9 cellular contexts compared by ENCODE assay signal in genomic region chr5:119355636-119356383, GRCh38. TPM values are rescaled to one million over a fixed set of nuclear protein-coding genes. Genes with fewer than 3 reads are reported as not detected.
DNase-seq lines count a peak whose midpoint lies in the region; ATAC-seq, FAIRE-seq and TF ChIP-seq lines count a peak whose summit lies in the region.
"Had no signal": no experiment of that assay in that cellular context is flagged by ENCODE, and none has a peak within 500 bp of the region (broad histone marks: within the 10 kb centered on the region; RNA-seq: fewer than 3 reads in every experiment).

Gene TNFAIP8 (plus strand): TSS chr5:119356019. CDS start chr5:119356091, 72 bp downstream.

- H3K4ac ChIP-seq in H1 (replicated peaks; ENCODE audit: insufficient read length, low read depth, low read length) (no peak within 1 kb of the TSS), mesenchymal stem cell (ENCODE audit: low read depth in 1 of 2, low read length in 2 of 2) (peak within 1 kb of the TSS in 1 of 2 experiments; percentile 80)

- H3K4me1 Mint-ChIP-seq in Caco-2 (ENCODE audit: low read depth, unreplicated experiment) = peaks cover 5% of the 10 kb centered on the region
- peaks cover 71% of the 10 kb centered on the region for H3K4me1 Mint-ChIP-seq in activated CD4-positive, alpha-beta memory T cell treated with anti-CD3 and anti-CD28 coated beads for 36 hours (ENCODE audit: low read depth)

- peak within 1 kb of the TSS; percentile 18 for H3K27ac Mint-ChIP-seq in Caco-2 (ENCODE audit: unreplicated experiment)
- H3K27ac Mint-ChIP-seq in activated CD4-positive, alpha-beta memory T cell treated with anti-CD3 and anti-CD28 coated beads for 36 hours = peak within 1 kb of the TSS; percentile 90

- DNase-seq in Caco-2 = peak in 1 of 2 experiments; percentile 12
- peak; percentile 51 for DNase-seq in KBM-7
- peak; percentile 90 for DNase-seq in activated CD4-positive, alpha-beta memory T cell treated with anti-CD3 and anti-CD28 coated beads for 36 hours
- peak; percentile 17 to 74 for DNase-seq in H1 (ENCODE audit: low read depth in 1 of 2, low spot score in 2 of 2)
- DNase-seq in mesenchymal stem cell = peak; percentile 75
- peak; percentile 62 for DNase-seq in stimulated activated CD8-positive, alpha-beta memory T cell treated with anti-CD3 and anti-CD28 coated beads, Interleukin-12 subunit alpha, Interleukin-12 subunit beta, amount 100 ng/mL, for 4 hours (ENCODE audit: low read depth)
- no peak for DNase-seq in D721Med (ENCODE audit: insufficient read length, low spot score)

- intact Hi-C loops in Caco-2 (cut with micrococcal nuclease; ENCODE audit: unreplicated experiment) = no loop called here
- intact Hi-C loops in activated CD4-positive, alpha-beta memory T cell treated with anti-CD3 and anti-CD28 coated beads for 36 hours (cut with micrococcal nuclease) = loop anchor here (1.0 to 2.0 kb wide), 2 partner anchors 15 to 41 kb away; no protein-coding TSS in a partner anchor

- 1% methylated on average over 53 of the region's 55 CpGs; no CpG with 5 or more reads in 1 of the 2 experiments for WGBS in H1 (ENCODE audit: extremely low coverage in 1 of 2, insufficient coverage in 1 of 2, insufficient read length in 1 of 2, insufficient replicate concordance in 2 of 2, low coverage in 1 of 2, low lambda C conversion rate in 2 of 2, missing lambda C conversion rate in 1 of 2), 2 experiments
- WGBS in mesenchymal stem cell = under 1% methylated on average over 42 of the region's 55 CpGs

- peak within 1 kb of the TSS; percentile 17; the same call in 1 of the 2 replicates for H3K18ac ChIP-seq in H1 (ENCODE audit: extremely low read depth, low read length)
- peak within 1 kb of the TSS; percentile 19 to 82 for H3K18ac ChIP-seq in mesenchymal stem cell (ENCODE audit: low read depth in 1 of 2, low read length in 2 of 2)

- no peaks in the 10 kb centered on the region for H3K27me3 ChIP-seq in Caco-2 (replicated peaks; ENCODE audit: control insufficient read depth, insufficient read depth, low read length)
- 0 out of 7 replicates have a peak, but pooled peaks cover 0 to 3% (median 1%) of the 10 kb centered on the region in 4 experiments for H3K27me3 ChIP-seq in H1 (replicated peaks in 1 of 4; ENCODE audit: control insufficient read depth in 3 of 4, extremely low read depth in 1 of 4, insufficient read depth in 3 of 4, low read length in 3 of 4)
- no peaks in the 10 kb centered on the region for H3K27me3 ChIP-seq in mesenchymal stem cell (ENCODE audit: control insufficient read depth in 1 of 2, insufficient read depth in 1 of 2, low read length in 2 of 2)

- in situ Hi-C loops in KBM-7 (cut with MboI; ENCODE audit: low pct_unique_long_range_greater_than_20kb, low sequenced_read_pairs) = no loop called here

- H3K36me3 ChIP-seq in Caco-2 (ENCODE audit: control insufficient read depth, insufficient read depth, low read length) (no peaks in the 10 kb centered on the region; the same call in 1 of the 2 replicates), H1 (ENCODE audit: control insufficient read depth in 2 of 4, insufficient read depth in 4 of 4, low read length in 3 of 4) (no peaks in the 10 kb centered on the region), mesenchymal stem cell (ENCODE audit: control insufficient read depth in 1 of 2, insufficient read depth in 2 of 2, low read depth in 1 of 2, low read length in 2 of 2) (no peaks in the 10 kb centered on the region)

- H2BK15ac ChIP-seq in H1 (ENCODE audit: low read length) (no peak within 1 kb of the TSS), mesenchymal stem cell (ENCODE audit: low read depth, poor library complexity, severe bottlenecking) (peak within 1 kb of the TSS; percentile 76)

- H3K56ac ChIP-seq in H1 (replicated peaks; ENCODE audit: insufficient read length, low read depth, low read length) = no peak within 1 kb of the TSS

- peaks cover 3% of the 10 kb centered on the region; the same call in 1 of the 2 replicates for H3K4me1 ChIP-seq in Caco-2
- peaks cover 2 to 17% (median 14%) of the 10 kb centered on the region in 4 experiments; a peak in 5 of 7 replicates for H3K4me1 ChIP-seq in H1 (replicated peaks in 1 of 4; ENCODE audit: control insufficient read depth in 3 of 4, insufficient read depth in 4 of 4, low read length in 3 of 4)
- peaks cover 10% of the 10 kb centered on the region for H3K4me1 ChIP-seq in mesenchymal stem cell (ENCODE audit: control insufficient read depth, insufficient read depth, low read depth, low read length)

- no peak for TF ChIP-seq EP300 in H1 (IDR thresholded peaks at IDR 0.05; ENCODE audit: borderline replicate concordance in 1 of 2, low read depth in 2 of 2, low read length in 2 of 2)

- H4K91ac ChIP-seq in H1 (replicated peaks; ENCODE audit: insufficient read length, low read length) (no peak within 1 kb of the TSS), mesenchymal stem cell (ENCODE audit: low read length) (no peak within 1 kb of the TSS)

- H3K9me3 Mint-ChIP-seq in Caco-2 (ENCODE audit: unreplicated experiment) = no peaks in the 10 kb centered on the region
- no peaks in the 10 kb centered on the region for H3K9me3 Mint-ChIP-seq in activated CD4-positive, alpha-beta memory T cell treated with anti-CD3 and anti-CD28 coated beads for 36 hours

- peak within 1 kb of the TSS in 3 of 4 experiments; percentile 10 to 78 (median 49); a peak in 4 of 7 replicates for H3K9ac ChIP-seq in H1 (replicated peaks in 1 of 4; ENCODE audit: extremely low read depth in 1 of 4, low read depth in 3 of 4, low read length in 3 of 4)
- peak within 1 kb of the TSS; percentile 91 for H3K9ac ChIP-seq in mesenchymal stem cell (ENCODE audit: low read length)

- no peak within 1 kb of the TSS for H2BK120ac ChIP-seq in H1 (replicated peaks; ENCODE audit: low read depth, low read length)
- H2BK120ac ChIP-seq in mesenchymal stem cell (ENCODE audit: low read depth, low read length) = peak within 1 kb of the TSS; percentile 64

- no peak within 1 kb of the TSS for H2BK20ac ChIP-seq in H1 (ENCODE audit: low read length)

- H3K79me2 ChIP-seq in H1 (ENCODE audit: control insufficient read depth in 1 of 2, insufficient read depth in 2 of 2, low read length in 2 of 2) = peaks cover 0 to 20% of the 10 kb centered on the region in 2 experiments; a peak in 2 of 4 replicates

- BruUV-seq in Caco-2 (replicated peaks; lab: Mats Ljungman, UMichigan) = no TSS peak

- H3K14ac ChIP-seq in H1 (ENCODE audit: insufficient read length) (no peak within 1 kb of the TSS), mesenchymal stem cell (ENCODE audit: low read length in 2 of 2) (peak within 1 kb of the TSS in 1 of 2 experiments; percentile 39)

- no peaks in the 10 kb centered on the region for H3K27me3 Mint-ChIP-seq in Caco-2 (ENCODE audit: insufficient read depth, unreplicated experiment)
- no peaks in the 10 kb centered on the region for H3K27me3 Mint-ChIP-seq in activated CD4-positive, alpha-beta memory T cell treated with anti-CD3 and anti-CD28 coated beads for 36 hours

- H3K23ac ChIP-seq in H1 (ENCODE audit: insufficient read length) (no peak within 1 kb of the TSS), mesenchymal stem cell (ENCODE audit: low read length in 2 of 2) (no peak within 1 kb of the TSS)

- H3K27ac ChIP-seq in H1 (ENCODE audit: low read depth, low read length) (no peak within 1 kb of the TSS), mesenchymal stem cell (ENCODE audit: low read length, poor library complexity, severe bottlenecking) (peak within 1 kb of the TSS; percentile 89)

- FAIRE-seq in H1 (lab: Jason Lieb, UNC) = no peak
- no peak for FAIRE-seq in D721Med (lab: Jason Lieb, UNC)
- FAIRE-seq: TTC549 had no signal

- H4K5ac ChIP-seq in H1 (ENCODE audit: insufficient read length, low read depth, low read length) = no peak within 1 kb of the TSS

- POLR2A ChIA-PET in Caco-2 (lab: Charles Lee) (interaction anchor here (0.6 kb wide), 1 partner anchor 55 kb away, joined by 3 read pairs; no protein-coding TSS in a partner anchor), H1 (lab: Charles Lee; ENCODE audit: partially characterized antibody) (interaction anchor here (1.1 to 2.7 kb wide), 3 partner anchors 11 to 88 kb away, joined by 3 to 6 read pairs (median 3); no protein-coding TSS in a partner anchor)
- POLR2A ChIA-PET in activated CD4-positive, alpha-beta memory T cell treated with anti-CD3 and anti-CD28 coated beads for 36 hours (lab: Charles Lee) = interaction anchor here (0.7 to 22.4 kb wide), 12 partner anchors 11 to 88 kb away, joined by 3 to 504 read pairs (median 6); no protein-coding TSS in a partner anchor

- peak; percentile 40 for ATAC-seq in GM21528 (IDR thresholded peaks at IDR 0.05; ENCODE audit: low FRiP score, unreplicated experiment)

- H2AK5ac ChIP-seq in H1 (ENCODE audit: low read depth, low read length) (no peak within 1 kb of the TSS), mesenchymal stem cell (ENCODE audit: low read length, severe bottlenecking) (peak within 1 kb of the TSS; percentile 15)

- H3K23me2 ChIP-seq in H1 (ENCODE audit: low read depth, low read length) = peaks cover 10% of the 10 kb centered on the region

- no peak for TF ChIP-seq RAD21 in H1 (IDR thresholded peaks at IDR 0.05 in 1 of 2, conservative IDR thresholded peaks at IDR 0.05 in 1 of 2; ENCODE audit: low read depth in 2 of 2, low read length in 2 of 2)

- no peaks in the 10 kb centered on the region for H4K20me1 ChIP-seq in H1 (replicated peaks in 1 of 2; ENCODE audit: control insufficient read depth in 1 of 2, insufficient read depth in 2 of 2, low read length in 2 of 2)

- H3K4me3 Mint-ChIP-seq in Caco-2 (ENCODE audit: unreplicated experiment) = peak within 1 kb of the TSS; percentile 87
- H3K4me3 Mint-ChIP-seq in activated CD4-positive, alpha-beta memory T cell treated with anti-CD3 and anti-CD28 coated beads for 36 hours = peak within 1 kb of the TSS; percentile 99

- H3K36me3 Mint-ChIP-seq in Caco-2 (ENCODE audit: insufficient read depth, unreplicated experiment) = no peaks in the 10 kb centered on the region
- peaks cover 46% of the 10 kb centered on the region for H3K36me3 Mint-ChIP-seq in activated CD4-positive, alpha-beta memory T cell treated with anti-CD3 and anti-CD28 coated beads for 36 hours

- CTCF ChIA-PET in Caco-2 (lab: Charles Lee) (no interaction called here), H1 (lab: Charles Lee; ENCODE audit: partially characterized antibody) (interaction anchor here (0.7 to 2.2 kb wide), 4 partner anchors 9 to 57 kb away, joined by 3 to 12 read pairs (median 4); no protein-coding TSS in a partner anchor)
- CTCF ChIA-PET in activated CD4-positive, alpha-beta memory T cell treated with anti-CD3 and anti-CD28 coated beads for 36 hours (lab: Charles Lee) = interaction anchor here (0.8 to 3.5 kb wide), 10 partner anchors 10 to 368 kb away, joined by 3 to 30 read pairs (median 8); partner anchors contain the start of gene DTWD2

- H3K4me3 ChIP-seq in Caco-2 (ENCODE audit: low read depth, low read length) = no peak within 1 kb of the TSS
- H3K4me3 ChIP-seq in H1 (ENCODE audit: extremely low read depth in 1 of 4, insufficient read depth in 2 of 4, low read depth in 3 of 4, low read length in 4 of 4) = peak within 1 kb of the TSS; percentile 27 to 72 (median 56)
- H3K4me3 ChIP-seq in mesenchymal stem cell (ENCODE audit: insufficient read depth in 1 of 2, low read depth in 1 of 2, low read length in 2 of 2) = peak within 1 kb of the TSS; percentile 65 to 90

- H3K79me1 ChIP-seq in H1 (ENCODE audit: low read depth, low read length) = no peaks in the 10 kb centered on the region
- peaks cover 14% of the 10 kb centered on the region for H3K79me1 ChIP-seq in mesenchymal stem cell (replicated peaks; ENCODE audit: low read length, poor library complexity, severe bottlenecking)

- 0 out of 3 replicates have a peak, but pooled peaks of 1 of the 2 experiments have one; percentile 21 for TF ChIP-seq POLR2A in H1 (IDR thresholded peaks at IDR 0.05; ENCODE audit: control extremely low read depth in 1 of 2, low read depth in 2 of 2, low read length in 2 of 2)

- H2BK12ac ChIP-seq in H1 (ENCODE audit: low read depth, low read length) (0 out of 2 replicates have a peak within 1 kb of the TSS, but pooled peaks have one; percentile 29), mesenchymal stem cell (ENCODE audit: low read length in 2 of 2) (peak within 1 kb of the TSS in 1 of 2 experiments; percentile 74)

- H2AFZ ChIP-seq in H1 (ENCODE audit: low read length) (peak within 1 kb of the TSS; percentile 45), mesenchymal stem cell (ENCODE audit: low read depth, low read length) (peak within 1 kb of the TSS; percentile 78)

- H4K8ac ChIP-seq in H1 (ENCODE audit: extremely low read depth, insufficient read depth, low read length) = peak within 1 kb of the TSS; percentile 59; the same call in 1 of the 2 replicates
- no peak within 1 kb of the TSS for H4K8ac ChIP-seq in mesenchymal stem cell (ENCODE audit: low read length)

- TF ChIP-seq CTCF in Caco-2 (IDR thresholded peaks at IDR 0.05; ENCODE audit: insufficient read depth in 1 of 2, low read depth in 1 of 2, low read length in 1 of 2, severe bottlenecking in 1 of 2, unreplicated experiment in 1 of 2) (no peak), H1 (IDR thresholded peaks at IDR 0.05; ENCODE audit: control extremely low read depth in 1 of 3, insufficient read depth in 1 of 3, low read depth in 1 of 3, low read length in 3 of 3) (no peak), D721Med (IDR thresholded peaks at IDR 0.05; ENCODE audit: insufficient read depth, missing control alignments) (no peak)

- H2BK5ac ChIP-seq in H1 (ENCODE audit: low read depth, low read length) (peak within 1 kb of the TSS; percentile 26; the same call in 1 of the 2 replicates), mesenchymal stem cell (ENCODE audit: low read depth, low read length, poor library complexity, severe bottlenecking) (peak within 1 kb of the TSS; percentile 92)

- H3K4me2 ChIP-seq in H1 (ENCODE audit: insufficient read depth in 1 of 2, low read depth in 2 of 2, low read length in 2 of 2) (peak within 1 kb of the TSS; percentile 81 to 89), mesenchymal stem cell (ENCODE audit: low read length, poor library complexity, severe bottlenecking) (peak within 1 kb of the TSS; percentile 82)

- H3K9me3 ChIP-seq in Caco-2 (no peaks in the 10 kb centered on the region), H1 (ENCODE audit: insufficient read depth in 2 of 2, low read depth in 1 of 2, low read length in 1 of 2) (no peaks in the 10 kb centered on the region), mesenchymal stem cell (ENCODE audit: control insufficient read depth, low read length) (no peaks in the 10 kb centered on the region)

RNA-seq across cellular contexts. Expression of gene TNFAIP8, which starts in this region (rescaled TPM):
- 7.4 and 8.8 TPM in 2 replicates for total RNA-seq in Caco-2 (2022)
- total RNA-seq in activated CD4-positive, alpha-beta memory T cell treated with anti-CD3 and anti-CD28 coated beads for 36 hours = 100 to 1,000 TPM; 153 to 159 TPM
- 17.8 and 19.3 TPM in 2 replicates for total RNA-seq in H1 (2021; fragmentation: NEBNext Ultra II Directional; extraction: Animal tissue kit (Norgen Biotek cat#: 25700))
- polyA plus RNA-seq in H1 (2011; rRNA removed) = 9.4 and 12.4 TPM in 2 replicates
- 15.9 TPM for polyA plus RNA-seq in H1 (2011; cell fraction: cytosol; rRNA removed)
- 10.8 TPM for polyA plus RNA-seq in H1 (2011; cell fraction: nucleus; rRNA removed)
- polyA plus RNA-seq in H1 (2012, experiment 1 of 2) = 15.0 to 23.2 TPM (median 17.1 TPM) in 4 replicates
- 2.8 TPM for polyA plus RNA-seq in H1 (2012, experiment 2 of 2)
- 12.1 TPM for polyA plus RNA-seq in H1 (2013, experiment 1 of 2)
- 12.9 TPM for polyA plus RNA-seq in H1 (2013, experiment 2 of 2)
- polyA minus RNA-seq in H1 (2011; rRNA and poly(A)+ RNA removed) = 11.5 and 12.8 TPM in 2 replicates
- 19.8 TPM for polyA minus RNA-seq in H1 (2011; cell fraction: cytosol; rRNA and poly(A)+ RNA removed)
- polyA minus RNA-seq in H1 (2011; cell fraction: nucleus; rRNA and poly(A)+ RNA removed) = 19.0 TPM
- 14.4 TPM for polyA plus RNA-seq in mesenchymal stem cell (2013, experiment 1 of 2)
- polyA plus RNA-seq in mesenchymal stem cell (2013, experiment 2 of 2) = 15.0 TPM
